13 cellular contexts compared by ENCODE assay signal in genomic region chr3:125045965-125046364, GRCh38. TPM values are rescaled to one million over a fixed set of nuclear protein-coding genes. Genes with fewer than 3 reads are reported as not detected.
A peak's percentile ranks its signal among the peaks of the same experiment; 100 is the strongest.
DNase-seq lines count a peak whose midpoint lies in the region; FAIRE-seq and TF ChIP-seq lines count a peak whose summit lies in the region.
"Had no signal": no experiment of that assay in that cellular context is flagged by ENCODE, and none has a peak within 500 bp of the region (broad histone marks: within the 10 kb centered on the region; RNA-seq: fewer than 3 reads in every experiment).

No MANE protein-coding gene starts in this region.

- no peak overlapping the region for H3K27ac Mint-ChIP-seq in Caco-2 (ENCODE audit: unreplicated experiment)

- intact Hi-C loops in Caco-2 (cut with micrococcal nuclease; ENCODE audit: unreplicated experiment): no loop called here

- CTCF ChIA-PET in Caco-2 (lab: Charles Lee): no interaction called here
- CTCF ChIA-PET in GM10248 (lab: Yijun Ruan, JAX): interaction anchor here (1.5 kb wide), 1 partner anchor 11 kb away, joined by 3 read pairs; no protein-coding TSS in a partner anchor

- POLR2A ChIA-PET in Caco-2 (lab: Charles Lee): no interaction called here
- POLR2A ChIA-PET in GM10248 (lab: Yijun Ruan, JAX): no interaction called here

- H3K36me3 ChIP-seq in Caco-2 (ENCODE audit: control insufficient read depth, insufficient read depth, low read length): no peaks in the 10 kb centered on the region

- TF ChIP-seq CTCF in Caco-2 (IDR thresholded peaks at IDR 0.05; ENCODE audit: insufficient read depth in 1 of 2, low read depth in 1 of 2, low read length in 1 of 2, severe bottlenecking in 1 of 2, unreplicated experiment in 1 of 2): no peak
- no peak for TF ChIP-seq CTCF in GM10248 (IDR thresholded peaks at IDR 0.05; ENCODE audit: control extremely low read depth, extremely low read depth, low read depth, missing control alignments)

- H3K4me3 Mint-ChIP-seq in Caco-2 (ENCODE audit: unreplicated experiment): no peak overlapping the region
- H3K4me3 Mint-ChIP-seq: activated T-cell treated with anti-CD3 and anti-CD28 coated beads, Interleukin-2, amount 50 U/mL, for 4 hours had no signal

- no peaks in the 10 kb centered on the region for H3K27me3 ChIP-seq in Caco-2 (replicated peaks; ENCODE audit: control insufficient read depth, insufficient read depth, low read length)

- peak; percentile 83 for DNase-seq in Daoy (ENCODE audit: low read depth)
- peak; percentile 76 for DNase-seq in RCC 7860 (ENCODE audit: low spot score)
- peak; percentile 68 for DNase-seq in dedifferentiated amniotic fluid mesenchymal stem cell (ENCODE audit: extremely low spot score)
- peak; percentile 91 for DNase-seq in renal cortical epithelial cell (ENCODE audit: low read depth)
- DNase-seq in COLO668 (lab: John Stamatoyannopoulos, UW; ENCODE audit: unreplicated experiment): no peak
- DNase-seq in RPMI8226: no peak
- no peak for DNase-seq in Caco-2
- no peak for DNase-seq in GM10248 (ENCODE audit: extremely low spot score)
- DNase-seq: activated T-cell treated with anti-CD3 and anti-CD28 coated beads, Interleukin-2, amount 50 U/mL, for 4 hours; hippocampal formation; NCI-H82 had no signal

- no peaks in the 10 kb centered on the region for H3K4me1 Mint-ChIP-seq in Caco-2 (ENCODE audit: low read depth, unreplicated experiment)

- peaks cover 41% of the 10 kb centered on the region for H3K36me3 Mint-ChIP-seq in Caco-2 (ENCODE audit: insufficient read depth, unreplicated experiment)

- H3K9me3 ChIP-seq in Caco-2: no peaks in the 10 kb centered on the region

- FAIRE-seq in RCC 7860 (lab: Jason Lieb, UNC): peak; percentile 87
- FAIRE-seq: TTC549 had no signal

- H3K9me3 Mint-ChIP-seq in Caco-2 (ENCODE audit: unreplicated experiment): no peaks in the 10 kb centered on the region
- H3K9me3 Mint-ChIP-seq: activated T-cell treated with anti-CD3 and anti-CD28 coated beads, Interleukin-2, amount 50 U/mL, for 4 hours had no signal

- 0 out of 2 replicates have a peak, but pooled peaks cover 3% of the 10 kb centered on the region for H3K4me1 ChIP-seq in Caco-2

- BruUV-seq in Caco-2 (replicated peaks; lab: Mats Ljungman, UMichigan): no TSS peak

- H3K4me3 ChIP-seq in Caco-2 (ENCODE audit: low read depth, low read length): no peak overlapping the region
- H3K4me3 ChIP-seq: skin epidermis had no signal

- H3K27me3 Mint-ChIP-seq in Caco-2 (ENCODE audit: insufficient read depth, unreplicated experiment): no peaks in the 10 kb centered on the region

RNA-seq across cellular contexts. Expression of gene HEG1, which starts 9.8 kb away (rescaled TPM):
- 14.9 and 17.1 TPM in 2 replicates for total RNA-seq in Daoy (2014; rRNA removed; shearing (Covaris generic))
- total RNA-seq in renal cortical epithelial cell: 18.1 and 97.1 TPM in 2 replicates
- 51.8 and 69.8 TPM in 2 replicates for total RNA-seq in Caco-2 (2022)

Comparison
In these comparisons a context has a peak if more than half of its experiments do, and no peak if none do; other contexts are left out.
1. DNase-seq: peak in Daoy (single experiment), RCC 7860 (single experiment), dedifferentiated amniotic fluid mesenchymal stem cell (single experiment) and renal cortical epithelial cell (single experiment); none in COLO668 (single experiment), RPMI8226 (single experiment), Caco-2 (0 of 2) and GM10248 (single experiment).